ENCODE assay signal across 13 cellular contexts in genomic region chr14:70884595-70885342, GRCh38. TPM values are rescaled to one million over a fixed set of nuclear protein-coding genes. Genes with fewer than 3 reads are reported as not detected.
DNase-seq lines count a peak whose midpoint lies in the region; ATAC-seq and TF ChIP-seq lines count a peak whose summit lies in the region.
"Had no signal": no experiment of that assay in that cellular context is flagged by ENCODE, and none has a peak within 500 bp of the region (broad histone marks: within the 10 kb centered on the region; RNA-seq: fewer than 3 reads in every experiment).

No MANE protein-coding gene starts in this region.

- H3K4me3 ChIP-seq in smooth muscle cell: no peak overlapping the region
- H3K4me3 ChIP-seq: colonic mucosa had no signal

- WGBS in smooth muscle cell (ENCODE audit: low lambda C conversion rate): 84% methylated on average over 8 of the region's 8 CpGs

- H4K20me1 ChIP-seq in smooth muscle cell (ENCODE audit: low read depth): no peaks in the 10 kb centered on the region

- ATAC-seq in T-helper 17 cell (no peak), HG02970 (IDR thresholded peaks at IDR 0.05; ENCODE audit: low FRiP score, unreplicated experiment) (no peak), HG03095 (IDR thresholded peaks at IDR 0.05; ENCODE audit: unreplicated experiment) (no peak)
- no peak for ATAC-seq in central memory CD8-positive, alpha-beta T cell (replicated peaks; ENCODE audit: extremely low read depth, poor library complexity, severe bottlenecking)
- ATAC-seq: right cardiac atrium had no signal

- H3K9ac ChIP-seq in smooth muscle cell (ENCODE audit: low read depth): no peak overlapping the region

- no peaks in the 10 kb centered on the region for H3K27me3 ChIP-seq in smooth muscle cell (ENCODE audit: low read depth)
- H3K27me3 ChIP-seq: colonic mucosa had no signal

- H3K4me3 Mint-ChIP-seq in T-helper 17 cell: peak overlapping the region; percentile 51
- peak overlapping the region; percentile 6 for H3K4me3 Mint-ChIP-seq in central memory CD8-positive, alpha-beta T cell

- peak overlapping the region; percentile 95 for H3K27ac Mint-ChIP-seq in T-helper 17 cell
- H3K27ac Mint-ChIP-seq in central memory CD8-positive, alpha-beta T cell (ENCODE audit: low read depth): no peak overlapping the region

- H3F3A ChIP-seq in smooth muscle cell (ENCODE audit: low read depth): peaks cover 10% of the 10 kb centered on the region

- peaks cover 72% of the 10 kb centered on the region for H3K4me1 Mint-ChIP-seq in T-helper 17 cell
- peaks cover 51% of the 10 kb centered on the region for H3K4me1 Mint-ChIP-seq in central memory CD8-positive, alpha-beta T cell

- peak; percentile 54 for DNase-seq in activated CD4-positive, alpha-beta T cell treated with anti-CD3 and anti-CD28 coated beads for 48 hours
- DNase-seq in activated CD4-positive, alpha-beta T cell treated with anti-CD3 and anti-CD28 coated beads for 1 hour: no peak
- DNase-seq in T-helper 17 cell (no peak), smooth muscle cell (lab: John Stamatoyannopoulos, UW; ENCODE audit: unreplicated experiment) (no peak), medulla oblongata (ENCODE audit: extremely low spot score) (no peak)
- DNase-seq in central memory CD8-positive, alpha-beta T cell (ENCODE audit: low spot score in 2 of 2): no peak
- DNase-seq: colonic mucosa, DMS 273 treated with DMSO at 0.1 percent for 48 hours, NCI-H1417, NCI-H526, right cardiac atrium had no signal

- H3K36me3 Mint-ChIP-seq in T-helper 17 cell (ENCODE audit: low read depth): peaks cover 3% of the 10 kb centered on the region
- H3K36me3 Mint-ChIP-seq in central memory CD8-positive, alpha-beta T cell (ENCODE audit: insufficient read depth): peaks cover 7% of the 10 kb centered on the region

- H3K79me2 ChIP-seq in smooth muscle cell (ENCODE audit: low read depth): no peaks in the 10 kb centered on the region

- no peaks in the 10 kb centered on the region for H3K27me3 Mint-ChIP-seq in T-helper 17 cell
- no peaks in the 10 kb centered on the region for H3K27me3 Mint-ChIP-seq in central memory CD8-positive, alpha-beta T cell

- peak overlapping the region; percentile 45 for H3K27ac ChIP-seq in smooth muscle cell (ENCODE audit: low read depth)
- H3K27ac ChIP-seq: colonic mucosa had no signal

- H3K4me2 ChIP-seq in smooth muscle cell: no peak overlapping the region

- peaks cover 14% of the 10 kb centered on the region for H3K4me1 ChIP-seq in smooth muscle cell (ENCODE audit: low read depth)
- H3K4me1 ChIP-seq: colonic mucosa had no signal

- no peaks in the 10 kb centered on the region for H3K36me3 ChIP-seq in smooth muscle cell (ENCODE audit: low read depth)
- H3K36me3 ChIP-seq: colonic mucosa had no signal

- H3K9me3 ChIP-seq in T-helper 17 cell (ENCODE audit: control insufficient read depth, low read length, poor library complexity, severe bottlenecking) (no peaks in the 10 kb centered on the region), smooth muscle cell (replicated peaks; ENCODE audit: low read depth) (no peaks in the 10 kb centered on the region)
- H3K9me3 ChIP-seq: colonic mucosa had no signal

- TF ChIP-seq CTCF in smooth muscle cell (IDR thresholded peaks at IDR 0.05; ENCODE audit: borderline replicate concordance, insufficient read depth, poor library complexity, severe bottlenecking): no peak

- H2AFZ ChIP-seq in smooth muscle cell (ENCODE audit: low read depth): no peak overlapping the region

- H3K9me3 Mint-ChIP-seq in central memory CD8-positive, alpha-beta T cell: no peaks in the 10 kb centered on the region

RNA-seq across cellular contexts. Expression of gene PCNX1, which starts 22.5 kb away (rescaled TPM):
- total RNA-seq in T-helper 17 cell: 100 to 1,000 TPM; 140 to 153 TPM
- total RNA-seq in smooth muscle cell: 68.2 and 80.3 TPM in 2 replicates
- 12.2 and 18.6 TPM in 2 replicates for polyA plus RNA-seq in smooth muscle cell
